8 cellular contexts compared by ENCODE assay signal in genomic region chr13:94860981-94861407, GRCh38.
DNase-seq lines count a peak whose midpoint lies in the region; ATAC-seq, FAIRE-seq and TF ChIP-seq lines count a peak whose summit lies in the region.

No MANE protein-coding gene starts in this region.

- dilution Hi-C loops in keratinocyte (cut with MboI; ENCODE audit: extremely low pct_ligation_motif_present, low sequenced_read_pairs) = no loop called here

- no peak overlapping the region for H2BK120ac ChIP-seq in trophoblast cell (ENCODE audit: insufficient read depth, low read length, poor library complexity)

- no peak overlapping the region for H3K18ac ChIP-seq in trophoblast cell (ENCODE audit: low read length)

- H3K4me1 Mint-ChIP-seq in activated B cell treated with CpG ODN at 0.5 μM for 24 hours = peaks cover 6% of the 10 kb centered on the region

- peak overlapping the region; percentile 55 for H2AFZ ChIP-seq in keratinocyte (ENCODE audit: control insufficient read depth, low read length)
- no peak overlapping the region for H2AFZ ChIP-seq in trophoblast cell (ENCODE audit: insufficient read depth, low read length, poor library complexity)

- DNase-seq in GM12864 (ENCODE audit: low read depth) (no peak), activated B cell treated with CpG ODN at 0.5 μM for 24 hours (no peak), keratinocyte (ENCODE audit: low read depth, low spot score) (no peak), NCI-H1092 treated with DMSO at 0.1 percent for 48 hours (lab: John Stamatoyannopoulos, UW) (no peak), trophoblast cell (no peak), cerebellar nuclear complex (lab: John Stamatoyannopoulos, UW) (no peak)

- H4K8ac ChIP-seq in trophoblast cell (ENCODE audit: low read depth, low read length) = no peak overlapping the region

- POLR2A ChIA-PET in activated B cell treated with CpG ODN at 0.5 μM for 24 hours (lab: Charles Lee) = no interaction called here

- CTCF ChIA-PET in activated B cell treated with CpG ODN at 0.5 μM for 24 hours (lab: Charles Lee) = no interaction called here

- peak overlapping the region; percentile 79 for H3K4me3 Mint-ChIP-seq in activated B cell treated with CpG ODN at 0.5 μM for 24 hours

- H3K9me3 ChIP-seq in keratinocyte (ENCODE audit: control insufficient read depth, low read depth, low read length) = no peaks in the 10 kb centered on the region
- peaks cover 1% of the 10 kb centered on the region for H3K9me3 ChIP-seq in trophoblast cell (ENCODE audit: insufficient read depth, low read depth, low read length)

- H3K79me2 ChIP-seq in keratinocyte (ENCODE audit: control insufficient read depth, insufficient read depth, low read length) (no peaks in the 10 kb centered on the region), trophoblast cell (ENCODE audit: control insufficient read depth, insufficient read depth, low read length, poor library complexity) (no peaks in the 10 kb centered on the region)

- H3K9me3 Mint-ChIP-seq in activated B cell treated with CpG ODN at 0.5 μM for 24 hours = no peaks in the 10 kb centered on the region

- H3K9me1 ChIP-seq in keratinocyte (ENCODE audit: control insufficient read depth, extremely low read depth, insufficient read depth, low read length) = no peaks in the 10 kb centered on the region

- H3K36me3 ChIP-seq in keratinocyte (ENCODE audit: control insufficient read depth in 2 of 2, extremely low read depth in 1 of 2, insufficient read depth in 2 of 2, low read length in 2 of 2) = no peaks in the 10 kb centered on the region
- H3K36me3 ChIP-seq in trophoblast cell (ENCODE audit: control insufficient read depth in 1 of 2, insufficient read depth in 2 of 2, low read length in 2 of 2) = no peaks in the 10 kb centered on the region

- H2AK5ac ChIP-seq in trophoblast cell (ENCODE audit: low read length) = no peak overlapping the region

- ATAC-seq in HG02884 (IDR thresholded peaks at IDR 0.05; ENCODE audit: unreplicated experiment) (peak; percentile 77), activated B cell treated with CpG ODN at 0.5 μM for 24 hours (ENCODE audit: low read depth) (no peak), GM19455 (IDR thresholded peaks at IDR 0.05; ENCODE audit: unreplicated experiment) (no peak)

- no peak overlapping the region for H2BK5ac ChIP-seq in trophoblast cell (ENCODE audit: low read depth, low read length, poor library complexity)

- H3K14ac ChIP-seq in trophoblast cell (ENCODE audit: low read length) = no peak overlapping the region

- H3K27ac ChIP-seq in keratinocyte (ENCODE audit: control insufficient read depth, insufficient read depth, low read length) (no peak overlapping the region), trophoblast cell (ENCODE audit: low read depth, low read length) (no peak overlapping the region)

- WGBS in trophoblast cell (ENCODE audit: extremely low coverage, insufficient coverage, insufficient read length) = no CpG with 5 or more reads among the region's 8 CpGs

- H4K12ac ChIP-seq in trophoblast cell (ENCODE audit: low read depth, low read length) = no peak overlapping the region

- no peaks in the 10 kb centered on the region for H3K36me3 Mint-ChIP-seq in activated B cell treated with CpG ODN at 0.5 μM for 24 hours (ENCODE audit: low read depth)

- H3K23ac ChIP-seq in trophoblast cell (ENCODE audit: low read length) = no peak overlapping the region

- H2BK12ac ChIP-seq in trophoblast cell (ENCODE audit: low read length) = no peak overlapping the region

- H3K4ac ChIP-seq in trophoblast cell (ENCODE audit: low read depth, low read length) = no peak overlapping the region

- H4K91ac ChIP-seq in trophoblast cell (ENCODE audit: low read depth, low read length) = no peak overlapping the region

- H3K9ac ChIP-seq in keratinocyte (ENCODE audit: control insufficient read depth, extremely low read depth, insufficient read depth, low read length) (no peak overlapping the region), trophoblast cell (ENCODE audit: low read length) (no peak overlapping the region)

- H3K4me3 ChIP-seq in GM12864 (ENCODE audit: low read depth, low read length) = peak overlapping the region; percentile 44
- H3K4me3 ChIP-seq in keratinocyte (ENCODE audit: control insufficient read depth in 2 of 3, extremely low read depth in 1 of 3, insufficient read depth in 2 of 3, low read depth in 1 of 3, low read length in 3 of 3) = peak overlapping the region in 1 of 3 experiments; percentile 22
- H3K4me3 ChIP-seq in trophoblast cell (ENCODE audit: low read depth, low read length) = no peak overlapping the region

- H3K4me1 ChIP-seq in keratinocyte (ENCODE audit: control insufficient read depth, extremely low read depth, insufficient read depth, low read length) (no peaks in the 10 kb centered on the region), trophoblast cell (ENCODE audit: control insufficient read depth in 1 of 2, insufficient read depth in 2 of 2, low read length in 2 of 2) (peaks cover 2 to 3% of the 10 kb centered on the region in 2 experiments)

- TF ChIP-seq CTCF in GM12864 (IDR thresholded peaks at IDR 0.05; ENCODE audit: low read depth, low read length, missing control alignments) (no peak), activated B cell treated with CpG ODN at 0.5 μM for 24 hours (IDR thresholded peaks at IDR 0.05) (no peak), keratinocyte (optimal IDR thresholded peaks at IDR 0.05 in 1 of 3, IDR thresholded peaks at IDR 0.05 in 1 of 3, conservative IDR thresholded peaks at IDR 0.05 in 1 of 3; ENCODE audit: extremely low read depth in 1 of 3, insufficient read depth in 2 of 3, low read length in 3 of 3) (no peak)

- H3K79me1 ChIP-seq in trophoblast cell (ENCODE audit: low read length) = no peaks in the 10 kb centered on the region

- H3K27me3 Mint-ChIP-seq in activated B cell treated with CpG ODN at 0.5 μM for 24 hours = peaks cover 7% of the 10 kb centered on the region

- no peaks in the 10 kb centered on the region for H4K20me1 ChIP-seq in keratinocyte (ENCODE audit: control insufficient read depth, extremely low read depth, insufficient read depth, low read length)

- H3K27me3 ChIP-seq in keratinocyte (ENCODE audit: control insufficient read depth, extremely low read depth, insufficient read depth, low read length) (peaks cover 2% of the 10 kb centered on the region), trophoblast cell (ENCODE audit: insufficient read depth, low read length) (no peaks in the 10 kb centered on the region)

- no peak overlapping the region for H3K27ac Mint-ChIP-seq in activated B cell treated with CpG ODN at 0.5 μM for 24 hours

- intact Hi-C loops in activated B cell treated with CpG ODN at 0.5 μM for 24 hours (cut with micrococcal nuclease) = no loop called here

- no peak for FAIRE-seq in keratinocyte (lab: Jason Lieb, UNC)

- peak overlapping the region; percentile 6 for H3K4me2 ChIP-seq in keratinocyte (ENCODE audit: control insufficient read depth, extremely low read depth, insufficient read depth, low read depth, low read length)
- no peak overlapping the region for H3K4me2 ChIP-seq in trophoblast cell (ENCODE audit: low read length)
